Comparison of ENCODE assay signal across 8 cellular contexts in genomic region chr14:49867831-49868719, GRCh38. TPM values are rescaled to one million over a fixed set of nuclear protein-coding genes. Genes with fewer than 3 reads are reported as not detected.
DNase-seq lines count a peak whose midpoint lies in the region; ATAC-seq and TF ChIP-seq lines count a peak whose summit lies in the region.

No MANE protein-coding gene starts in this region.

- TF ChIP-seq CTCF in ascending aorta (IDR thresholded peaks at IDR 0.05) (no peak), vagina (IDR thresholded peaks at IDR 0.05) (peak in 1 of 3 experiments; percentile 22)

- peak in 1 of 2 donors; percentile 74 for TF ChIP-seq POLR2A in vagina (IDR thresholded peaks at IDR 0.05)

- H3K4me1 ChIP-seq in ascending aorta (peaks cover 3 to 8% of the 10 kb centered on the region in 2 donors), rectal smooth muscle tissue (ENCODE audit: control insufficient read depth, insufficient read depth, low read length) (peaks cover 7% of the 10 kb centered on the region), vagina (peaks cover 21% of the 10 kb centered on the region)

- H3K4me3 ChIP-seq in ascending aorta (peak overlapping the region; percentile 64 to 66), rectal smooth muscle tissue (ENCODE audit: low read length) (peak overlapping the region; percentile 85), vagina (peak overlapping the region; percentile 48 to 57)

- H3K27ac ChIP-seq in ascending aorta: peak overlapping the region; percentile 89 to 90
- peak overlapping the region; percentile 93 for H3K27ac ChIP-seq in rectal smooth muscle tissue (ENCODE audit: low read depth, low read length)
- peak overlapping the region; percentile 88 for H3K27ac ChIP-seq in vagina

- ATAC-seq in GM18508 (IDR thresholded peaks at IDR 0.05; ENCODE audit: insufficient read depth, unreplicated experiment) (peak; percentile 72), HG02973 (IDR thresholded peaks at IDR 0.05; ENCODE audit: unreplicated experiment) (peak; percentile 79)

- H3K9me3 ChIP-seq in ascending aorta (no peaks in the 10 kb centered on the region), vagina (no peaks in the 10 kb centered on the region)

- peak; percentile 88 for DNase-seq in NCI-H187 treated with DMSO at 0.1 percent for 48 hours (lab: John Stamatoyannopoulos, UW)
- peak; percentile 95 to 98 (median 97) for DNase-seq in T-helper 2 cell
- DNase-seq in ascending aorta (ENCODE audit: low spot score in 2 of 2): peak; percentile 89 to 98
- peak; percentile 88 for DNase-seq in hepatic stellate cell (ENCODE audit: low spot score)
- peak in 1 of 2 donors; percentile 98 for DNase-seq in vagina (ENCODE audit: extremely low spot score in 2 of 2)

- no peaks in the 10 kb centered on the region for H3K36me3 ChIP-seq in ascending aorta
- H3K36me3 ChIP-seq in rectal smooth muscle tissue (ENCODE audit: control insufficient read depth, insufficient read depth, low read length): no peaks in the 10 kb centered on the region
- H3K36me3 ChIP-seq in vagina: no peaks in the 10 kb centered on the region

- intact Hi-C loops in ascending aorta (cut with DNase I) (loop anchor here (1.0 to 10.0 kb wide), 4 partner anchors 24 to 447 kb away; partner anchors contain the start of genes DMAC2L, KLHDC1 and L2HGDH), vagina (cut with DNase I) (loop anchor here (10.0 kb wide), 1 partner anchor 247 kb away; the partner anchor contains the start of gene VCPKMT)

- H3K9ac ChIP-seq in rectal smooth muscle tissue (ENCODE audit: low read length): peak overlapping the region; percentile 96

- H3K27me3 ChIP-seq in ascending aorta (no peaks in the 10 kb centered on the region), rectal smooth muscle tissue (ENCODE audit: control insufficient read depth, insufficient read depth, low read length) (no peaks in the 10 kb centered on the region), vagina (no peaks in the 10 kb centered on the region)

RNA-seq across cellular contexts. Expression of gene NEMF, which starts 15.5 kb away (rescaled TPM):
- total RNA-seq in ascending aorta: 14.6 TPM
- 77.8 TPM for total RNA-seq in vagina

RNA-seq across cellular contexts. Expression of gene ARF6, which starts 24.8 kb away (rescaled TPM):
- total RNA-seq in ascending aorta (31.5 TPM), vagina (48.6 TPM)
